ENCODE assay signal across 17 cellular contexts in the genomic region with DNA sequence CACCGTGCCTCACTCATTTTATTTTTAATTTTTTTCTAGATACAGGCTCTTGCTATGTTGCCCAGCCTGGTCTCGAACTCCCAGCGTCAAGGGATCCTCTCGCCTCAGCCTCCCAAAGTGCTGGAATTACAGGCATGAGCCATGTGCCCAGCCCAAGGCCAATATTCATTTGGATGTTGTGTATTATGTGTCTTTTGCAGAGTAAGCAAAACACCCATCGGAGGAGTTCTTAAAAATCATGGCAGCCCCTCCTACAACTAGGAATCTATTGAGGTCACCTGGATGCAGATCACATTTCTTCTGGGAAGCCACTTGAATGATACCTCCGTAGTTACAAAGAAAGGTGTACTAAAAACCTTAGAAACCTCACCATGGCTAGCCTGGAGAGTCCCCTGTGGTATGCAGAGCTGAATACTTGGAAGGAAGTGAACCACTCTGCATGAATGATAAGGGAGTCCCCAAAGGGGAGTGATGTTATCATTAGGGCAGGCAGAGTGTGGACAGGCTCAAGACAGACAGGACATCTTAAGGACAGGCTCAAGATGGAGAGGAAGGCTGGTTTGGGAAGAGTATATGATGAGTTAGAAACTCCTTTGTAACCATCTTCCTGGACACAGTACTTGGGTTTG.
DNase-seq lines count a peak whose midpoint lies in the region; ATAC-seq, FAIRE-seq and TF ChIP-seq lines count a peak whose summit lies in the region.
"Had no signal": no experiment of that assay in that cellular context is flagged by ENCODE, and none has a peak within 500 bp of the region (broad histone marks: within the 10 kb centered on the region; RNA-seq: fewer than 3 reads in every experiment).

No MANE protein-coding gene starts in this region.

- RAD21 ChIA-PET in GM12878 (lab: Charles Lee; ENCODE audit: unreplicated experiment): interaction anchor here (0.5 to 1.5 kb wide), 3 partner anchors 43 to 730 kb away, joined by 3 to 4 read pairs (median 3); no protein-coding TSS in a partner anchor

- no peaks in the 10 kb centered on the region for H3K79me2 ChIP-seq in GM12878 (ENCODE audit: control insufficient read depth, insufficient read depth, low read length)

- H4K20me1 ChIP-seq in GM12878 (ENCODE audit: control insufficient read depth, insufficient read depth): no peaks in the 10 kb centered on the region

- no peak overlapping the region for H3K4me2 ChIP-seq in GM12878 (ENCODE audit: control insufficient read depth, insufficient read depth)

- 46% methylated on average over 6 of the region's 6 CpGs for WGBS in GM12878 (ENCODE audit: insufficient coverage, insufficient replicate concordance, low lambda C conversion rate, missing lambda C conversion rate)

- H3K4me1 ChIP-seq in GM12878 (ENCODE audit: control insufficient read depth, insufficient read depth, low read length): peaks cover 7% of the 10 kb centered on the region
- H3K4me1 ChIP-seq: breast epithelium had no signal

- FAIRE-seq in GM12891 (lab: Jason Lieb, UNC) (no peak), GM12878 (lab: Jason Lieb, UNC) (no peak)
- FAIRE-seq: keratinocyte had no signal

- SMC1A ChIA-PET in GM12878 (lab: Charles Lee; ENCODE audit: uncharacterized antibody, unreplicated experiment): interaction anchor here (0.9 to 1.3 kb wide), 3 partner anchors 94 to 187 kb away, joined by 3 read pairs; no protein-coding TSS in a partner anchor

- H2AFZ ChIP-seq in GM12878 (ENCODE audit: control insufficient read depth, low read depth, low read length): no peak overlapping the region

- CTCF ChIA-PET in GM12878 (lab: Yijun Ruan, JAX): interaction anchor here (1.0 to 2.9 kb wide), 3 partner anchors 11 to 771 kb away, joined by 3 to 19 read pairs (median 4); no protein-coding TSS in a partner anchor
- CTCF ChIA-PET in RWPE1 (lab: Yijun Ruan, JAX): interaction anchor here (0.7 kb wide), 1 partner anchor 7 kb away, joined by 3 read pairs; no protein-coding TSS in a partner anchor

- H3K27me3 ChIP-seq in GM12878 (replicated peaks in 1 of 2; ENCODE audit: control insufficient read depth in 2 of 2, insufficient read depth in 2 of 2, low read length in 1 of 2): no peaks in the 10 kb centered on the region
- H3K27me3 ChIP-seq: breast epithelium, dorsolateral prefrontal cortex, heart right ventricle had no signal

- POLR2A ChIA-PET in GM12878 (lab: Charles Lee) (no interaction called here), RWPE1 (lab: Yijun Ruan, JAX; ENCODE audit: low non-redundant PET) (no interaction called here)

- intact Hi-C loops in GM12878 (cut with micrococcal nuclease; ENCODE audit: unreplicated experiment): no loop called here

- H3K27ac ChIP-seq in GM12878 (ENCODE audit: control insufficient read depth, insufficient read depth): no peak overlapping the region
- H3K27ac ChIP-seq in RWPE1: no peak overlapping the region
- H3K27ac ChIP-seq: breast epithelium, dorsolateral prefrontal cortex, heart right ventricle had no signal

- TF ChIP-seq EP300 in GM12878 (IDR thresholded peaks at IDR 0.05; ENCODE audit: borderline replicate concordance in 1 of 2, control insufficient read depth in 1 of 2, low read depth in 2 of 2, low read length in 2 of 2): no peak

- DNase-seq in GM12891 (ENCODE audit: insufficient read length, low spot score): no peak
- DNase-seq in GM12878 (ENCODE audit: low read depth, low spot score): no peak
- no peak for DNase-seq in nucleus accumbens (lab: John Stamatoyannopoulos, UW)
- DNase-seq in occipital lobe (lab: John Stamatoyannopoulos, UW): no peak
- DNase-seq in RWPE1 (ENCODE audit: low spot score): no peak
- DNase-seq: activated CD4-positive, CD25-positive, alpha-beta regulatory T cell; DMS 273 treated with DMSO at 0.1 percent for 48 hours; dorsolateral prefrontal cortex; heart right ventricle; NCI-H2029; NCI-H526 treated with DMSO at 0.1 percent for 48 hours; stimulated activated CD4-positive, alpha-beta T cell treated with anti-CD3 and anti-CD28 coated beads, Interleukin-4, amount 100 ng/mL, for 1 hour had no signal

- no peak overlapping the region for H3K4me3 ChIP-seq in GM12878
- H3K4me3 ChIP-seq: breast epithelium, dorsolateral prefrontal cortex, heart right ventricle had no signal

- no peak overlapping the region for H3K9ac ChIP-seq in GM12878 (ENCODE audit: control insufficient read depth, insufficient read depth, low read length)

- peak; percentile 55 for ATAC-seq in GM19351 (IDR thresholded peaks at IDR 0.05; ENCODE audit: unreplicated experiment)
- ATAC-seq in HG02885 (IDR thresholded peaks at IDR 0.05; ENCODE audit: poor library complexity, unreplicated experiment): peak; percentile 60
- peak; percentile 92 for ATAC-seq in GM12878
- ATAC-seq in GM21723 (IDR thresholded peaks at IDR 0.05; ENCODE audit: unreplicated experiment): no peak
- ATAC-seq: heart right ventricle had no signal

- no peaks in the 10 kb centered on the region for H3K36me3 ChIP-seq in GM12878 (ENCODE audit: control insufficient read depth in 2 of 2, insufficient read depth in 2 of 2, low read length in 1 of 2)
- H3K36me3 ChIP-seq: breast epithelium, heart right ventricle had no signal

- no peaks in the 10 kb centered on the region for H3K9me3 ChIP-seq in GM12878 (replicated peaks; ENCODE audit: control insufficient read depth, insufficient read depth, low read length)
- H3K9me3 ChIP-seq: breast epithelium, heart right ventricle had no signal

- in situ Hi-C loops in GM12878 (cut with MboI): no loop called here

- TF ChIP-seq POLR2A in GM12891 (IDR thresholded peaks at IDR 0.05; ENCODE audit: low read depth, low read length) (no peak), GM12878 (IDR thresholded peaks at IDR 0.05; ENCODE audit: low read depth, low read length) (no peak)

- no peak for TF ChIP-seq CTCF in GM12878 (IDR thresholded peaks at IDR 0.05 in 2 of 3, conservative IDR thresholded peaks at IDR 0.05 in 1 of 3; ENCODE audit: control insufficient read depth in 2 of 3, extremely low read depth in 1 of 3, insufficient read depth in 1 of 3, low read depth in 3 of 3, low read length in 3 of 3)
- no peak for TF ChIP-seq CTCF in RWPE1 (conservative IDR thresholded peaks at IDR 0.05; ENCODE audit: low read depth)

- no TSS peak for BruUV-seq in GM12878 (replicated peaks; lab: Mats Ljungman, UMichigan)

- no peak for TF ChIP-seq RAD21 in GM12878 (IDR thresholded peaks at IDR 0.05; ENCODE audit: insufficient read depth, low read depth, low read length)

TF ChIP-seq in GM12891, 5 proteins besides CTCF, POLR2A, EP300 and RAD21:
- TF ChIP-seq SPI1 (IDR thresholded peaks at IDR 0.05; ENCODE audit: low read depth, low read length) (peak; percentile 63), POLR2AphosphoS5 (IDR thresholded peaks at IDR 0.05; ENCODE audit: low read depth, low read length) (no peak), POU2F2 (IDR thresholded peaks at IDR 0.05; ENCODE audit: low read depth, low read length) (peak; percentile 60; the same call in 1 of the 2 replicates)

TF ChIP-seq in GM12878, 131 proteins besides CTCF, POLR2A, EP300 and RAD21 (continues in another document):
- no peak for TF ChIP-seq ZNF622 (IDR thresholded peaks at IDR 0.05)
- no peak for TF ChIP-seq TCF3 (IDR thresholded peaks at IDR 0.05; ENCODE audit: borderline replicate concordance, insufficient read depth, low read depth, low read length)
- no peak for TF ChIP-seq FOXK2 (IDR thresholded peaks at IDR 0.05)
- TF ChIP-seq, protein P1, sequence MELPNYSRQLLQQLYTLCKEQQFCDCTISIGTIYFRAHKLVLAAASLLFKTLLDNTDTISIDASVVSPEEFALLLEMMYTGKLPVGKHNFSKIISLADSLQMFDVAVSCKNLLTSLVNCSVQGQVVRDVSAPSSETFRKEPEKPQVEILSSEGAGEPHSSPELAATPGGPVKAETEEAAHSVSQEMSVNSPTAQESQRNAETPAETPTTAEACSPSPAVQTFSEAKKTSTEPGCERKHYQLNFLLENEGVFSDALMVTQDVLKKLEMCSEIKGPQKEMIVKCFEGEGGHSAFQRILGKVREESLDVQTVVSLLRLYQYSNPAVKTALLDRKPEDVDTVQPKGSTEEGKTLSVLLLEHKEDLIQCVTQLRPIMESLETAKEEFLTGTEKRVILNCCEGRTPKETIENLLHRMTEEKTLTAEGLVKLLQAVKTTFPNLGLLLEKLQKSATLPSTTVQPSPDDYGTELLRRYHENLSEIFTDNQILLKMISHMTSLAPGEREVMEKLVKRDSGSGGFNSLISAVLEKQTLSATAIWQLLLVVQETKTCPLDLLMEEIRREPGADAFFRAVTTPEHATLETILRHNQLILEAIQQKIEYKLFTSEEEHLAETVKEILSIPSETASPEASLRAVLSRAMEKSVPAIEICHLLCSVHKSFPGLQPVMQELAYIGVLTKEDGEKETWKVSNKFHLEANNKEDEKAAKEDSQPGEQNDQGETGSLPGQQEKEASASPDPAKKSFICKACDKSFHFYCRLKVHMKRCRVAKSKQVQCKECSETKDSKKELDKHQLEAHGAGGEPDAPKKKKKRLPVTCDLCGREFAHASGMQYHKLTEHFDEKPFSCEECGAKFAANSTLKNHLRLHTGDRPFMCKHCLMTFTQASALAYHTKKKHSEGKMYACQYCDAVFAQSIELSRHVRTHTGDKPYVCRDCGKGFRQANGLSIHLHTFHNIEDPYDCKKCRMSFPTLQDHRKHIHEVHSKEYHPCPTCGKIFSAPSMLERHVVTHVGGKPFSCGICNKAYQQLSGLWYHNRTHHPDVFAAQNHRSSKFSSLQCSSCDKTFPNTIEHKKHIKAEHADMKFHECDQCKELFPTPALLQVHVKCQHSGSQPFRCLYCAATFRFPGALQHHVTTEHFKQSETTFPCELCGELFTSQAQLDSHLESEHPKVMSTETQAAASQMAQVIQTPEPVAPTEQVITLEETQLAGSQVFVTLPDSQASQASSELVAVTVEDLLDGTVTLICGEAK (IDR thresholded peaks at IDR 0.05; ENCODE audit: borderline replicate concordance): no peak
- TF ChIP-seq CBX5 (IDR thresholded peaks at IDR 0.05; ENCODE audit: low read depth): no peak
- no peak for TF ChIP-seq CHD4 (IDR thresholded peaks at IDR 0.05)
- no peak for TF ChIP-seq RCOR1 (conservative IDR thresholded peaks at IDR 0.05; ENCODE audit: low read depth, low read length)
